ENCODE assay signal across 17 cellular contexts in the genomic region with DNA sequence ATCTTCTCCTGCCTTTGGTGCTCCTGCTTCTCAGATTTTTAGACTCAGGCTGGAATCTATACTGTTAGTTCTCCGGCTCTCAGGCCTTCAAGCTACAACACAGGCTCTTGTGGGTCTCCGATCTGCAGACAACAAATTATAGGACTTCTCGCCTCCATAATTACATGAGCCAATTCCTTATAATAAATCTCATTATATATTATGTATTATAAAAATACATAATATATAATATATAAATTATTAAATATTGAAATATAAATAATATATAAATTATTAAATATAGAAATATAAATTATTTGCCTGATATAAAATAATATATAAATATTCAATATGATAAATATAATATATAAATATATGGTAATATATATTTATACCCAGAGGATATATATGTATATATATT.
DNase-seq lines count a peak whose midpoint lies in the region; ATAC-seq, FAIRE-seq and TF ChIP-seq lines count a peak whose summit lies in the region.
"Had no signal": no experiment of that assay in that cellular context is flagged by ENCODE, and none has a peak within 500 bp of the region (broad histone marks: within the 10 kb centered on the region; RNA-seq: fewer than 3 reads in every experiment).

No MANE protein-coding gene starts in this region.

- TF ChIP-seq CTCF in GM23338 (conservative IDR thresholded peaks at IDR 0.05; ENCODE audit: low read depth in 2 of 2) (no peak), WTC11 (IDR thresholded peaks at IDR 0.05) (no peak), kidney (IDR thresholded peaks at IDR 0.05; ENCODE audit: borderline replicate concordance, extremely low read depth, insufficient read depth) (no peak)

- H3K9me2 ChIP-seq in GM23338 (ENCODE audit: insufficient read depth): no peaks in the 10 kb centered on the region

- H3K9ac ChIP-seq in kidney (ENCODE audit: low read length in 2 of 2): no peak overlapping the region
- H3K9ac ChIP-seq: BLaER1 treated with 17β-estradiol and CSF1 and Interleukin-3, amounts not matched to agents 10 nM and 100 nM; KMS-11 had no signal

- no peak overlapping the region for H3K27ac Mint-ChIP-seq in GM23338
- H3K27ac Mint-ChIP-seq in WTC11: no peak overlapping the region
- H3K27ac Mint-ChIP-seq in T-cell: no peak overlapping the region
- H3K27ac Mint-ChIP-seq: CD4-positive, CD25-positive, alpha-beta regulatory T cell; IgD-negative memory B cell had no signal

- intact Hi-C loops in kidney (cut with DNase I): no loop called here

- H3K79me2 ChIP-seq in GM23338 (replicated peaks; ENCODE audit: insufficient read depth): no peaks in the 10 kb centered on the region

- H3K4me3 ChIP-seq in GM23338: no peak overlapping the region
- H3K4me3 ChIP-seq in kidney (ENCODE audit: low read length in 2 of 2): no peak overlapping the region
- H3K4me3 ChIP-seq: BLaER1 treated with 17β-estradiol and CSF1 and Interleukin-3, amounts not matched to agents 10 nM and 100 nM; GM12878 had no signal

- peak; percentile 94 for FAIRE-seq in kidney (lab: Jason Lieb, UNC)
- FAIRE-seq: GM12878, GM18507 had no signal

- H3K4me1 Mint-ChIP-seq in GM23338 (peaks cover 19% of the 10 kb centered on the region), WTC11 (peaks cover 32% of the 10 kb centered on the region), T-cell (no peaks in the 10 kb centered on the region)
- H3K4me1 Mint-ChIP-seq: CD4-positive, CD25-positive, alpha-beta regulatory T cell; IgD-negative memory B cell had no signal

- ATAC-seq in GM23338 (no peak), WTC11 (no peak), T-cell (replicated peaks in 1 of 4) (no peak), GM19328 (IDR thresholded peaks at IDR 0.05; ENCODE audit: unreplicated experiment) (no peak), HG03039 (IDR thresholded peaks at IDR 0.05; ENCODE audit: unreplicated experiment) (no peak)
- ATAC-seq: GM12878 had no signal

- peak overlapping the region; percentile 69; the same call in 1 of the 2 replicates for H2AFZ ChIP-seq in GM23338

- no peak for DNase-seq in GM23338 (ENCODE audit: low spot score)
- no peak for DNase-seq in WTC11 (ENCODE audit: low spot score)
- no peak for DNase-seq in kidney
- no peak for DNase-seq in T-cell
- no peak for DNase-seq in COR-L47 (lab: John Stamatoyannopoulos, UW)
- DNase-seq: ACHN; Calu3; CD4-positive, CD25-positive, alpha-beta regulatory T cell; DMS 273 treated with DMSO at 0.1 percent for 48 hours; H7 had no signal

- no peak overlapping the region for H3K4me3 Mint-ChIP-seq in GM23338
- H3K4me3 Mint-ChIP-seq in WTC11: no peak overlapping the region
- H3K4me3 Mint-ChIP-seq in T-cell: no peak overlapping the region
- H3K4me3 Mint-ChIP-seq: CD4-positive, CD25-positive, alpha-beta regulatory T cell; IgD-negative memory B cell had no signal

- H3K36me3 Mint-ChIP-seq in GM23338 (ENCODE audit: low read depth) (no peaks in the 10 kb centered on the region), WTC11 (no peaks in the 10 kb centered on the region), T-cell (no peaks in the 10 kb centered on the region)
- H3K36me3 Mint-ChIP-seq: CD4-positive, CD25-positive, alpha-beta regulatory T cell; IgD-negative memory B cell had no signal

- H3K36me3 ChIP-seq in GM23338 (ENCODE audit: insufficient read depth) (no peaks in the 10 kb centered on the region), kidney (ENCODE audit: control insufficient read depth in 1 of 2, insufficient read depth in 2 of 2, low read length in 2 of 2) (no peaks in the 10 kb centered on the region)
- H3K36me3 ChIP-seq: BLaER1 treated with 17β-estradiol and CSF1 and Interleukin-3, amounts not matched to agents 10 nM and 100 nM had no signal

- H3F3A ChIP-seq in GM23338 (replicated peaks; ENCODE audit: low read depth): no peaks in the 10 kb centered on the region

- no peaks in the 10 kb centered on the region for H4K20me1 ChIP-seq in GM23338 (replicated peaks; ENCODE audit: insufficient read depth)
- H4K20me1 ChIP-seq: BLaER1 treated with 17β-estradiol and CSF1 and Interleukin-3, amounts not matched to agents 10 nM and 100 nM had no signal

- H3K4me2 ChIP-seq in GM23338: no peak overlapping the region
- H3K4me2 ChIP-seq: BLaER1 treated with 17β-estradiol and CSF1 and Interleukin-3, amounts not matched to agents 10 nM and 100 nM; KMS-11 had no signal

- H3K27ac ChIP-seq in GM23338 (ENCODE audit: low read depth): no peak overlapping the region
- H3K27ac ChIP-seq in kidney (ENCODE audit: low read depth in 2 of 2, low read length in 2 of 2): no peak overlapping the region
- H3K27ac ChIP-seq: BLaER1 treated with 17β-estradiol and CSF1 and Interleukin-3, amounts not matched to agents 10 nM and 100 nM; KMS-11 had no signal

- peaks cover 7% of the 10 kb centered on the region for H3K4me1 ChIP-seq in GM23338 (ENCODE audit: insufficient read depth)
- H3K4me1 ChIP-seq in kidney (ENCODE audit: control insufficient read depth in 1 of 2, insufficient read depth in 1 of 2, low read depth in 1 of 2, low read length in 2 of 2): no peaks in the 10 kb centered on the region
- H3K4me1 ChIP-seq: BLaER1 treated with 17β-estradiol and CSF1 and Interleukin-3, amounts not matched to agents 10 nM and 100 nM had no signal

- CTCF ChIA-PET in WTC11 (lab: Charles Lee) (no interaction called here), T-cell (lab: Charles Lee) (no interaction called here)

- H3K9me3 ChIP-seq in kidney (ENCODE audit: control insufficient read depth in 1 of 2, low read length in 2 of 2): no peaks in the 10 kb centered on the region
- H3K9me3 ChIP-seq: BLaER1 treated with 17β-estradiol and CSF1 and Interleukin-3, amounts not matched to agents 10 nM and 100 nM had no signal

- H3K9me3 Mint-ChIP-seq in GM23338: no peaks in the 10 kb centered on the region
- no peaks in the 10 kb centered on the region for H3K9me3 Mint-ChIP-seq in WTC11
- peaks cover 6 to 10% (median 9%) of the 10 kb centered on the region in 3 donors for H3K9me3 Mint-ChIP-seq in T-cell

- H3K27me3 ChIP-seq in GM23338 (ENCODE audit: insufficient read depth): no peaks in the 10 kb centered on the region
- H3K27me3 ChIP-seq: BLaER1 treated with 17β-estradiol and CSF1 and Interleukin-3, amounts not matched to agents 10 nM and 100 nM had no signal

- H3K27me3 Mint-ChIP-seq in GM23338 (ENCODE audit: insufficient read depth, low read depth, poor library complexity) (no peaks in the 10 kb centered on the region), WTC11 (ENCODE audit: low read depth) (no peaks in the 10 kb centered on the region), T-cell (no peaks in the 10 kb centered on the region)
- H3K27me3 Mint-ChIP-seq: CD4-positive, CD25-positive, alpha-beta regulatory T cell; IgD-negative memory B cell had no signal

- POLR2A ChIA-PET in WTC11 (lab: Charles Lee): no interaction called here
- POLR2A ChIA-PET in T-cell (lab: Charles Lee): no interaction called here

TF ChIP-seq in GM23338, 12 proteins besides CTCF, POLR2A, EP300 and RAD21 (continues in another document):
- TF ChIP-seq CREB1 (CRISPR knock-in tag; IDR thresholded peaks at IDR 0.05; ENCODE audit: low read depth) (no peak), EZH2phosphoT487 (IDR thresholded peaks at IDR 0.05; ENCODE audit: unreplicated experiment) (no peak), EZH2 (IDR thresholded peaks at IDR 0.05; ENCODE audit: low read depth, unreplicated experiment) (no peak), STAT1 (IDR thresholded peaks at IDR 0.05; ENCODE audit: unreplicated experiment) (no peak), ZNF114 (CRISPR knock-in tag; IDR thresholded peaks at IDR 0.05) (no peak), POLR2AphosphoS5 (IDR thresholded peaks at IDR 0.05; ENCODE audit: low read depth) (no peak)

TF ChIP-seq in WTC11, 78 proteins besides CTCF, POLR2A, EP300 and RAD21:
- TF ChIP-seq HMGA2 (CRISPR knock-in tag; IDR thresholded peaks at IDR 0.05) (peak; percentile 98), GTF2I (CRISPR knock-in tag; conservative IDR thresholded peaks at IDR 0.05) (no peak)
